ENCODE assay signal across 7 cellular contexts in genomic region chr7:12623885-12624498, GRCh38. TPM values are rescaled to one million over a fixed set of nuclear protein-coding genes. Genes with fewer than 3 reads are reported as not detected.
DNase-seq lines count a peak whose midpoint lies in the region; ATAC-seq and TF ChIP-seq lines count a peak whose summit lies in the region.

No MANE protein-coding gene starts in this region.

- BruUV-seq in OCI-LY7 (replicated peaks; lab: Mats Ljungman, UMichigan): no TSS peak

- no peak overlapping the region for H2AFZ ChIP-seq in OCI-LY7 (ENCODE audit: low read length)

- H3K27me3 ChIP-seq in thoracic aorta (replicated peaks; ENCODE audit: insufficient read depth): no peaks in the 10 kb centered on the region

- no peaks in the 10 kb centered on the region for H3K9me3 ChIP-seq in OCI-LY7 (ENCODE audit: low read length)
- H3K9me3 ChIP-seq in thoracic aorta: no peaks in the 10 kb centered on the region

- H3K27ac ChIP-seq in OCI-LY7 (ENCODE audit: low read depth, low read length, poor library complexity, severe bottlenecking) (no peak overlapping the region), thoracic aorta (no peak overlapping the region)

- intact Hi-C loops in OCI-LY7 (cut with micrococcal nuclease; ENCODE audit: unreplicated experiment): loop anchor here (2.0 kb wide), 1 partner anchor 99 kb away; no protein-coding TSS in a partner anchor

- CTCF ChIA-PET in OCI-LY7 (lab: Charles Lee; ENCODE audit: unreplicated experiment): interaction anchor here (0.5 kb wide), 1 partner anchor 227 kb away, joined by 3 read pairs; no protein-coding TSS in a partner anchor

- no peaks in the 10 kb centered on the region for H3K4me1 ChIP-seq in OCI-LY7 (ENCODE audit: insufficient read depth, low read length, poor library complexity, severe bottlenecking)
- H3K4me1 ChIP-seq in thoracic aorta (ENCODE audit: control insufficient read depth in 1 of 2, low read depth in 2 of 2): no peaks in the 10 kb centered on the region

- H3K79me2 ChIP-seq in OCI-LY7 (ENCODE audit: insufficient read depth, low read depth, low read length): no peaks in the 10 kb centered on the region

- H3K4me2 ChIP-seq in OCI-LY7 (ENCODE audit: low read length): no peak overlapping the region

- DNase-seq in GM12865 (ENCODE audit: low read depth): peak; percentile 27
- no peak for DNase-seq in OCI-LY7 (ENCODE audit: low spot score)
- peak; percentile 44 for DNase-seq in fibroblast of mammary gland (ENCODE audit: low read depth)
- DNase-seq in thoracic aorta (ENCODE audit: low spot score): no peak
- no peak for DNase-seq in central memory CD4-positive, alpha-beta T cell
- no peak for DNase-seq in KG1 (lab: John Stamatoyannopoulos, UW)

- POLR2A ChIA-PET in OCI-LY7 (lab: Charles Lee): interaction anchor here (0.8 kb wide), 1 partner anchor 12 kb away, joined by 3 read pairs; no protein-coding TSS in a partner anchor

- peak; percentile 74 for TF ChIP-seq CTCF in GM12865 (IDR thresholded peaks at IDR 0.05; ENCODE audit: insufficient read depth, low read depth, low read length, missing control alignments)
- TF ChIP-seq CTCF in OCI-LY7 (conservative IDR thresholded peaks at IDR 0.05; ENCODE audit: low read length): peak; percentile 77
- peak; percentile 85 for TF ChIP-seq CTCF in fibroblast of mammary gland (conservative IDR thresholded peaks at IDR 0.05; ENCODE audit: control insufficient read depth, insufficient read depth, low read depth, low read length)
- TF ChIP-seq CTCF in thoracic aorta (IDR thresholded peaks at IDR 0.05): peak; percentile 60

- ATAC-seq in HG02763 (IDR thresholded peaks at IDR 0.05; ENCODE audit: unreplicated experiment) (peak; percentile 51), thoracic aorta (ENCODE audit: insufficient number of reproducible peaks, low FRiP score, low read depth) (no peak)

- no peaks in the 10 kb centered on the region for H4K20me1 ChIP-seq in OCI-LY7 (ENCODE audit: insufficient read depth, low read length)

- H3K36me3 ChIP-seq in OCI-LY7 (ENCODE audit: insufficient read depth, low read length) (no peaks in the 10 kb centered on the region), thoracic aorta (no peaks in the 10 kb centered on the region)

- H3K4me3 ChIP-seq in GM12865 (ENCODE audit: low read depth, low read length) (no peak overlapping the region), OCI-LY7 (ENCODE audit: low read depth, low read length, poor library complexity, severe bottlenecking) (no peak overlapping the region), fibroblast of mammary gland (ENCODE audit: control insufficient read depth, low read depth, low read length) (no peak overlapping the region), thoracic aorta (no peak overlapping the region)

- no peaks in the 10 kb centered on the region for H3K9me2 ChIP-seq in OCI-LY7 (ENCODE audit: insufficient read depth, low read length)

RNA-seq across cellular contexts. Expression of gene SCIN, which starts 53.5 kb away (rescaled TPM):
- total RNA-seq in OCI-LY7 (2014; rRNA removed; shearing (Covaris generic)): not detected in 2 replicates
- not detected in 2 replicates for total RNA-seq in OCI-LY7 (2022)
- total RNA-seq in thoracic aorta: 1 to 10 TPM in 1 of 2 donors, under 1 TPM in 1; 0.49 to 2.0 TPM

Comparison
In these comparisons a context has a peak if more than half of its experiments do, and no peak if none do; other contexts are left out.
1. DNase-seq: peak in GM12865 (single experiment) and fibroblast of mammary gland (single experiment); none in OCI-LY7 (single experiment), thoracic aorta (single experiment), central memory CD4-positive, alpha-beta T cell (single experiment) and KG1 (single experiment).
2. Peak in every context shown above with its lines, with median percentiles within 50 percentile points of each other: CTCF ChIP-seq.